15 cellular contexts compared by ENCODE assay signal in genomic region chr22:23117275-23117674, GRCh38. TPM values are rescaled to one million over a fixed set of nuclear protein-coding genes. Genes with fewer than 3 reads are reported as not detected.
DNase-seq lines count a peak whose midpoint lies in the region; ATAC-seq lines count a peak whose summit lies in the region.
"Had no signal": no experiment of that assay in that cellular context is flagged by ENCODE, and none has a peak within 500 bp of the region (broad histone marks: within the 10 kb centered on the region; RNA-seq: fewer than 3 reads in every experiment).

No MANE protein-coding gene starts in this region.

- intact Hi-C loops in Right ventricle myocardium inferior (cut with DNase I) (no loop called here), cardiac septum (cut with DNase I) (no loop called here)

- H2BK15ac ChIP-seq in neuronal stem cell (ENCODE audit: low read length): no peak overlapping the region

- no peak overlapping the region for H3K4me2 ChIP-seq in neuronal stem cell (ENCODE audit: insufficient read depth, low read length, poor library complexity, severe bottlenecking)
- H3K4me2 ChIP-seq: A549 had no signal

- H3K9me3 ChIP-seq in neuronal stem cell (replicated peaks in 1 of 2; ENCODE audit: control insufficient read depth in 2 of 2, insufficient read depth in 1 of 2, low read depth in 1 of 2, low read length in 2 of 2): no peaks in the 10 kb centered on the region
- H3K9me3 ChIP-seq: A549 had no signal

- no peak overlapping the region for H3K18ac ChIP-seq in neuronal stem cell (ENCODE audit: low read length)

- no peak overlapping the region for H2AK5ac ChIP-seq in neuronal stem cell (ENCODE audit: low read depth, low read length)

- H2AFZ ChIP-seq in neuronal stem cell (ENCODE audit: low read length): no peak overlapping the region

- peaks cover 0 to 2% of the 10 kb centered on the region in 2 donors for H3K36me3 ChIP-seq in neuronal stem cell (replicated peaks in 1 of 2; ENCODE audit: control insufficient read depth in 2 of 2, insufficient read depth in 2 of 2, low read length in 2 of 2)

- no peaks in the 10 kb centered on the region for H3K27me3 ChIP-seq in neuronal stem cell (ENCODE audit: control insufficient read depth in 3 of 3, insufficient read depth in 3 of 3, low read depth in 1 of 3, low read length in 3 of 3)

- WGBS in neuronal stem cell (ENCODE audit: extremely low coverage in 2 of 2, insufficient read length in 2 of 2, insufficient replicate concordance in 1 of 2), 2 donors: no CpG with 5 or more reads among the region's 10 CpGs

- peak; percentile 30 for DNase-seq in Right ventricle myocardium inferior (ENCODE audit: missing footprints)
- DNase-seq in cardiac septum (ENCODE audit: low spot score): no peak
- DNase-seq in neuronal stem cell (ENCODE audit: low spot score): no peak
- no peak for DNase-seq in stimulated activated CD4-positive, alpha-beta T cell treated with anti-CD3 and anti-CD28 coated beads, Interleukin-2, amount 100 ng/mL, for 48 hours
- no peak for DNase-seq in NCI-H2029 (lab: John Stamatoyannopoulos, UW)
- DNase-seq in COR-L47 (lab: John Stamatoyannopoulos, UW): no peak
- DNase-seq: AML-193; CD8-positive, alpha-beta T cell; DMS 273 treated with DMSO at 0.1 percent for 48 hours; H9 had no signal

- no peak overlapping the region for H3K9ac ChIP-seq in neuronal stem cell (ENCODE audit: low read depth, low read length, poor library complexity)

- no peak overlapping the region for H3K4ac ChIP-seq in neuronal stem cell (ENCODE audit: low read length)

- H3K23ac ChIP-seq in neuronal stem cell (ENCODE audit: low read depth, low read length, poor library complexity): peak overlapping the region; percentile 80

- peak overlapping the region; percentile 23 for H4K8ac ChIP-seq in neuronal stem cell (ENCODE audit: low read depth, low read length)

- H3K14ac ChIP-seq in neuronal stem cell (ENCODE audit: low read length): peak overlapping the region; percentile 84

- H4K91ac ChIP-seq in neuronal stem cell (ENCODE audit: low read depth, low read length, poor library complexity): no peak overlapping the region

- no peak overlapping the region for H2BK5ac ChIP-seq in neuronal stem cell (ENCODE audit: low read length)

- H3K4me3 ChIP-seq in neuronal stem cell (ENCODE audit: low read length in 2 of 2): no peak overlapping the region
- H3K4me3 ChIP-seq: A549 had no signal

- H2BK120ac ChIP-seq in neuronal stem cell (ENCODE audit: low read depth, low read length): no peak overlapping the region

- H3K79me1 ChIP-seq in neuronal stem cell (ENCODE audit: low read depth, low read length): peaks cover 8% of the 10 kb centered on the region

- ATAC-seq in Right ventricle myocardium inferior: no peak
- no peak for ATAC-seq in HG03571 (IDR thresholded peaks at IDR 0.05; ENCODE audit: unreplicated experiment)
- ATAC-seq: A549; CD8-positive, alpha-beta T cell; HepG2 had no signal

- H3K27ac ChIP-seq in cingulate gyrus (ENCODE audit: low read depth, low read length): peak overlapping the region; percentile 100
- H3K27ac ChIP-seq in neuronal stem cell (replicated peaks; ENCODE audit: low read length): no peak overlapping the region
- H3K27ac ChIP-seq: 22Rv1, A549 had no signal

- peaks cover 0 to 4% of the 10 kb centered on the region in 2 donors for H3K4me1 ChIP-seq in neuronal stem cell (ENCODE audit: control insufficient read depth in 2 of 2, insufficient read depth in 1 of 2, low read depth in 1 of 2, low read length in 2 of 2)
- H3K4me1 ChIP-seq: A549 had no signal

- H2BK12ac ChIP-seq in neuronal stem cell (ENCODE audit: low read length): no peak overlapping the region

RNA-seq across cellular contexts. Expression of gene RSPH14, which starts 24.5 kb away (rescaled TPM):
- total RNA-seq in Right ventricle myocardium inferior (not detected), cardiac septum (not detected)
- polyA plus RNA-seq in neuronal stem cell (2013, experiment 1 of 2): 2.0 TPM
- polyA plus RNA-seq in neuronal stem cell (2013, experiment 2 of 2): 2.2 TPM
- total RNA-seq: H9 had no signal

RNA-seq across cellular contexts. Expression of gene RAB36, which starts 28.0 kb away (rescaled TPM):
- total RNA-seq in Right ventricle myocardium inferior (0.54 TPM), cardiac septum (0.70 TPM)
- 4.5 TPM for polyA plus RNA-seq in neuronal stem cell (2013, experiment 1 of 2)
- 4.5 TPM for polyA plus RNA-seq in neuronal stem cell (2013, experiment 2 of 2)

RNA-seq across cellular contexts. Expression of gene GNAZ, which starts 47.0 kb away (rescaled TPM):
- total RNA-seq in Right ventricle myocardium inferior (3.1 TPM), cardiac septum (2.2 TPM)
- 36.9 TPM for polyA plus RNA-seq in neuronal stem cell (2013, experiment 1 of 2)
- polyA plus RNA-seq in neuronal stem cell (2013, experiment 2 of 2): 37.0 TPM
- total RNA-seq: CD8-positive, alpha-beta T cell had no signal
